ENCODE assay signal across 22 cellular contexts in genomic region chr22:33687464-33687863, GRCh38.
DNase-seq lines count a peak whose midpoint lies in the region; ATAC-seq and TF ChIP-seq lines count a peak whose summit lies in the region.
"Had no signal": no experiment of that assay in that cellular context is flagged by ENCODE, and none has a peak within 500 bp of the region (broad histone marks: within the 10 kb centered on the region; RNA-seq: fewer than 3 reads in every experiment).

No MANE protein-coding gene starts in this region.

- H3K27ac ChIP-seq in gastrocnemius medialis = no peak overlapping the region
- H3K27ac ChIP-seq: 22Rv1; BLaER1 treated with 17β-estradiol and CSF1 and Interleukin-3, amounts not matched to agents 10 nM and 100 nM; GM23248 had no signal

- peaks cover 4% of the 10 kb centered on the region for H3K27me3 Mint-ChIP-seq in activated naive CD4-positive, alpha-beta T cell treated with anti-CD3 and anti-CD28 coated beads for 36 hours (ENCODE audit: low read depth)
- H3K27me3 Mint-ChIP-seq in naive thymus-derived CD8-positive, alpha-beta T cell = peaks cover 0 to 15% (median 2%) of the 10 kb centered on the region in 5 donors
- H3K27me3 Mint-ChIP-seq: CD4-positive, alpha-beta T cell had no signal

- no peak for TF ChIP-seq CTCF in gastrocnemius medialis (IDR thresholded peaks at IDR 0.05 in 4 of 5, conservative IDR thresholded peaks at IDR 0.05 in 1 of 5)

- peaks cover 6% of the 10 kb centered on the region for H3K9me3 Mint-ChIP-seq in activated naive CD4-positive, alpha-beta T cell treated with anti-CD3 and anti-CD28 coated beads for 36 hours
- H3K9me3 Mint-ChIP-seq in naive thymus-derived CD8-positive, alpha-beta T cell = peaks cover 2 to 50% (median 11%) of the 10 kb centered on the region in 9 donors

- H3K4me1 Mint-ChIP-seq in activated naive CD4-positive, alpha-beta T cell treated with anti-CD3 and anti-CD28 coated beads for 36 hours (ENCODE audit: low read depth) = no peaks in the 10 kb centered on the region
- peaks cover 0 to 3% (median 0%) of the 10 kb centered on the region in 4 donors for H3K4me1 Mint-ChIP-seq in naive thymus-derived CD8-positive, alpha-beta T cell
- H3K4me1 Mint-ChIP-seq: CD14-positive monocyte; CD8-positive, alpha-beta memory T cell had no signal

- intact Hi-C loops in head of caudate nucleus (cut with DNase I) = no loop called here
- intact Hi-C loops in gastrocnemius medialis (cut with DNase I; ENCODE audit: low total_unique reads) = no loop called here
- intact Hi-C loops in activated naive CD4-positive, alpha-beta T cell treated with anti-CD3 and anti-CD28 coated beads for 36 hours (cut with micrococcal nuclease) = no loop called here

- POLR2A ChIA-PET in naive thymus-derived CD8-positive, alpha-beta T cell (lab: Charles Lee) = no interaction called here

- H3K36me3 Mint-ChIP-seq in activated naive CD4-positive, alpha-beta T cell treated with anti-CD3 and anti-CD28 coated beads for 36 hours (ENCODE audit: low read depth) = no peaks in the 10 kb centered on the region
- peaks cover 0 to 9% (median 4%) of the 10 kb centered on the region in 3 donors for H3K36me3 Mint-ChIP-seq in naive thymus-derived CD8-positive, alpha-beta T cell
- H3K36me3 Mint-ChIP-seq: CD14-positive monocyte; CD8-positive, alpha-beta memory T cell had no signal

- CTCF ChIA-PET in activated naive CD4-positive, alpha-beta T cell treated with anti-CD3 and anti-CD28 coated beads for 36 hours (lab: Charles Lee) = no interaction called here

- DNase-seq in Ammon's horn (ENCODE audit: low spot score) (peak; percentile 60), head of caudate nucleus (peak; percentile 18 to 93 (median 70)), occipital lobe (lab: John Stamatoyannopoulos, UW) (peak; percentile 26), gastrocnemius medialis (peak; percentile 26 to 34), NCI-H1436 treated with DMSO at 0.1 percent for 48 hours (lab: John Stamatoyannopoulos, UW) (no peak)
- DNase-seq in activated naive CD4-positive, alpha-beta T cell treated with anti-CD3 and anti-CD28 coated beads for 36 hours = no peak
- no peak for DNase-seq in naive thymus-derived CD8-positive, alpha-beta T cell
- DNase-seq: BE2C; CD4-positive, alpha-beta T cell; CD8-positive, alpha-beta memory T cell; DMS 273 treated with DMSO at 0.1 percent for 48 hours; DMS79; EL; GDM1; GM23248; H7; HCEC 1CT had no signal

- ATAC-seq in gastrocnemius medialis = peak; percentile 56 to 81
- no peak for ATAC-seq in naive thymus-derived CD8-positive, alpha-beta T cell
- ATAC-seq in GM21528 (IDR thresholded peaks at IDR 0.05; ENCODE audit: low FRiP score, unreplicated experiment) = no peak
- ATAC-seq: GM12878 had no signal

- no peaks in the 10 kb centered on the region for H3K27me3 ChIP-seq in gastrocnemius medialis
- H3K27me3 ChIP-seq: BE2C; BLaER1 treated with 17β-estradiol and CSF1 and Interleukin-3, amounts not matched to agents 10 nM and 100 nM had no signal

- no peak overlapping the region for H3K4me3 ChIP-seq in gastrocnemius medialis
- H3K4me3 ChIP-seq: BLaER1 treated with 17β-estradiol and CSF1 and Interleukin-3, amounts not matched to agents 10 nM and 100 nM; GM12878; GM23248 had no signal

- no peaks in the 10 kb centered on the region for H3K9me3 ChIP-seq in gastrocnemius medialis
- H3K9me3 ChIP-seq: BE2C; BLaER1 treated with 17β-estradiol and CSF1 and Interleukin-3, amounts not matched to agents 10 nM and 100 nM had no signal

- in situ Hi-C loops in gastrocnemius medialis (cut with MboI; ENCODE audit: low sequenced_read_pairs in 4 of 4) = no loop called here

- no peak overlapping the region for H3K27ac Mint-ChIP-seq in activated naive CD4-positive, alpha-beta T cell treated with anti-CD3 and anti-CD28 coated beads for 36 hours
- H3K27ac Mint-ChIP-seq in naive thymus-derived CD8-positive, alpha-beta T cell = no peak overlapping the region
- H3K27ac Mint-ChIP-seq: CD14-positive monocyte; CD4-positive, alpha-beta T cell; CD8-positive, alpha-beta memory T cell had no signal

- no peak for TF ChIP-seq POLR2A in gastrocnemius medialis (IDR thresholded peaks at IDR 0.05)

- peaks cover 0 to 3% of the 10 kb centered on the region in 2 donors for H3K4me1 ChIP-seq in gastrocnemius medialis
- H3K4me1 ChIP-seq: BE2C had no signal

- H3K36me3 ChIP-seq in gastrocnemius medialis = no peaks in the 10 kb centered on the region
- H3K36me3 ChIP-seq: BE2C had no signal

- no peak overlapping the region for H3K4me3 Mint-ChIP-seq in activated naive CD4-positive, alpha-beta T cell treated with anti-CD3 and anti-CD28 coated beads for 36 hours
- H3K4me3 Mint-ChIP-seq in naive thymus-derived CD8-positive, alpha-beta T cell = no peak overlapping the region
- H3K4me3 Mint-ChIP-seq: CD14-positive monocyte; CD4-positive, alpha-beta T cell; CD8-positive, alpha-beta memory T cell had no signal

Comparison
In these comparisons a context has a peak if more than half of its experiments do, and no peak if none do; other contexts are left out.
1. DNase-seq: peak in Ammon's horn (single experiment), head of caudate nucleus (42 of 42), occipital lobe (single experiment) and gastrocnemius medialis (2 of 2); none in activated naive CD4-positive, alpha-beta T cell treated with anti-CD3 and anti-CD28 coated beads for 36 hours (single experiment), naive thymus-derived CD8-positive, alpha-beta T cell (0 of 10) and NCI-H1436 treated with DMSO at 0.1 percent for 48 hours (single experiment).
2. ATAC-seq: peak in gastrocnemius medialis (2 of 2); none in naive thymus-derived CD8-positive, alpha-beta T cell (0 of 2) and GM21528 (single experiment).